In genomic region chr12:89333564-89334252, GRCh38 we compare ENCODE assay signal across 8 cellular contexts. TPM values are rescaled to one million over a fixed set of nuclear protein-coding genes. Genes with fewer than 3 reads are reported as not detected.
DNase-seq lines count a peak whose midpoint lies in the region; ATAC-seq, FAIRE-seq and TF ChIP-seq lines count a peak whose summit lies in the region.

No MANE protein-coding gene starts in this region.

- H3K4me3 Mint-ChIP-seq in activated CD4-positive, alpha-beta T cell treated with anti-CD3 and anti-CD28 coated beads for 36 hours = peak overlapping the region; percentile 30

- no peak for TF ChIP-seq CTCF in GM13976 (IDR thresholded peaks at IDR 0.05; ENCODE audit: borderline replicate concordance, control extremely low read depth, extremely low read depth, insufficient read depth, missing control alignments)

- CTCF ChIA-PET in activated CD4-positive, alpha-beta T cell treated with anti-CD3 and anti-CD28 coated beads for 36 hours (lab: Charles Lee) = no interaction called here

- H3K27ac ChIP-seq in small intestine (ENCODE audit: low read depth in 1 of 2, low read length in 1 of 2) = peak overlapping the region in 1 of 2 donors; percentile 43

- peak; percentile 98 for ATAC-seq in activated CD4-positive, alpha-beta T cell treated with anti-CD3 and anti-CD28 coated beads for 36 hours
- ATAC-seq in HG03565 (IDR thresholded peaks at IDR 0.05; ENCODE audit: unreplicated experiment) = peak; percentile 63
- peak; percentile 85 to 97 for ATAC-seq in activated naive CD4-positive, alpha-beta T cell treated with anti-CD3 and anti-CD28 coated beads, Interleukin-2, amount 50 U/mL, for 72 hours

- no peaks in the 10 kb centered on the region for H3K27me3 Mint-ChIP-seq in activated CD4-positive, alpha-beta T cell treated with anti-CD3 and anti-CD28 coated beads for 36 hours

- DNase-seq in activated CD4-positive, alpha-beta T cell treated with anti-CD3 and anti-CD28 coated beads for 36 hours = peak; percentile 55
- no peak for DNase-seq in activated CD4-positive, alpha-beta T cell treated with anti-CD3 and anti-CD28 coated beads for 4 hours
- DNase-seq in activated naive CD4-positive, alpha-beta T cell treated with anti-CD3 and anti-CD28 coated beads, Interleukin-2, amount 50 U/mL, for 72 hours (ENCODE audit: low spot score in 2 of 2) = no peak
- DNase-seq in small intestine (peak; percentile 58), NCI-H2227 treated with DMSO at 0.1 percent for 48 hours (lab: John Stamatoyannopoulos, UW) (no peak), GM13976 (ENCODE audit: low spot score) (no peak)
- no peak for DNase-seq in activated CD8-positive, alpha-beta memory T cell treated with anti-CD3 and anti-CD28 coated beads, Interleukin-2, amount 50 U/mL, for 4 hours

- H3K36me3 Mint-ChIP-seq in activated CD4-positive, alpha-beta T cell treated with anti-CD3 and anti-CD28 coated beads for 36 hours (ENCODE audit: low read depth) = peaks cover 6% of the 10 kb centered on the region
- peaks cover 0 to 13% of the 10 kb centered on the region in 2 donors for H3K36me3 Mint-ChIP-seq in activated naive CD4-positive, alpha-beta T cell treated with anti-CD3 and anti-CD28 coated beads, Interleukin-2, amount 50 U/mL, for 72 hours

- POLR2A ChIA-PET in activated CD4-positive, alpha-beta T cell treated with anti-CD3 and anti-CD28 coated beads for 36 hours (lab: Charles Lee) = interaction anchor here (1.0 kb wide), 1 partner anchor 17 kb away, joined by 6 read pairs; no protein-coding TSS in a partner anchor

- H3K4me3 ChIP-seq in small intestine (ENCODE audit: low read depth in 1 of 2, low read length in 2 of 2) = no peak overlapping the region

- intact Hi-C loops in activated CD4-positive, alpha-beta T cell treated with anti-CD3 and anti-CD28 coated beads for 36 hours (cut with DNase I, micrococcal nuclease) = no loop called here

- H3K36me3 ChIP-seq in small intestine (ENCODE audit: control insufficient read depth in 2 of 2, insufficient read depth in 2 of 2, low read length in 2 of 2) = no peaks in the 10 kb centered on the region

- H3K27me3 ChIP-seq in small intestine (ENCODE audit: control insufficient read depth in 2 of 2, insufficient read depth in 2 of 2, low read length in 2 of 2) = no peaks in the 10 kb centered on the region

- H3K9me3 Mint-ChIP-seq in activated CD4-positive, alpha-beta T cell treated with anti-CD3 and anti-CD28 coated beads for 36 hours (ENCODE audit: low read depth) = peaks cover 9% of the 10 kb centered on the region
- peaks cover 0 to 15% of the 10 kb centered on the region in 2 donors for H3K9me3 Mint-ChIP-seq in activated naive CD4-positive, alpha-beta T cell treated with anti-CD3 and anti-CD28 coated beads, Interleukin-2, amount 50 U/mL, for 72 hours

- H3K4me1 ChIP-seq in small intestine (ENCODE audit: control insufficient read depth in 2 of 2, insufficient read depth in 1 of 2, low read depth in 1 of 2, low read length in 1 of 2) = no peaks in the 10 kb centered on the region

- no peak for FAIRE-seq in small intestine (lab: Jason Lieb, UNC)

- H3K9me3 ChIP-seq in small intestine (ENCODE audit: control insufficient read depth, low read depth) = no peaks in the 10 kb centered on the region

- in situ Hi-C loops in GM13976 (cut with MboI; ENCODE audit: low sequenced_read_pairs, unreplicated experiment) = no loop called here

- peak overlapping the region; percentile 4 for H3K27ac Mint-ChIP-seq in activated CD4-positive, alpha-beta T cell treated with anti-CD3 and anti-CD28 coated beads for 36 hours
- peak overlapping the region in 1 of 2 donors; percentile 84 for H3K27ac Mint-ChIP-seq in activated naive CD4-positive, alpha-beta T cell treated with anti-CD3 and anti-CD28 coated beads, Interleukin-2, amount 50 U/mL, for 72 hours

- H3K4me1 Mint-ChIP-seq in activated CD4-positive, alpha-beta T cell treated with anti-CD3 and anti-CD28 coated beads for 36 hours = peaks cover 20% of the 10 kb centered on the region

- WGBS in small intestine, 3 donors = 54 to 64% (median 62%) methylated on average over 4 of the region's 4 CpGs

RNA-seq across cellular contexts. Expression of gene DUSP6, which starts 18.6 kb away (rescaled TPM):
- 10 to 100 TPM; 49.9 to 60.9 TPM for total RNA-seq in activated CD4-positive, alpha-beta T cell treated with anti-CD3 and anti-CD28 coated beads for 36 hours
- total RNA-seq in activated naive CD4-positive, alpha-beta T cell treated with anti-CD3 and anti-CD28 coated beads, Interleukin-2, amount 50 U/mL, for 72 hours = 10 to 100 TPM; 25.3 to 39.1 TPM
- 10 to 100 TPM; 10.3 to 28.2 (median 20.0) TPM for polyA plus RNA-seq in small intestine

Comparison
In these comparisons a context has a peak if more than half of its experiments do, and no peak if none do; other contexts are left out.
1. DNase-seq: peak in activated CD4-positive, alpha-beta T cell treated with anti-CD3 and anti-CD28 coated beads for 36 hours (single experiment) and small intestine (single experiment); none in activated CD4-positive, alpha-beta T cell treated with anti-CD3 and anti-CD28 coated beads for 4 hours (0 of 2), activated naive CD4-positive, alpha-beta T cell treated with anti-CD3 and anti-CD28 coated beads, Interleukin-2, amount 50 U/mL, for 72 hours (0 of 2), NCI-H2227 treated with DMSO at 0.1 percent for 48 hours (single experiment), GM13976 (single experiment) and activated CD8-positive, alpha-beta memory T cell treated with anti-CD3 and anti-CD28 coated beads, Interleukin-2, amount 50 U/mL, for 4 hours (single experiment).
2. Peak in every context shown above with its lines, with median percentiles within 50 percentile points of each other: ATAC-seq.